In the genomic region with DNA sequence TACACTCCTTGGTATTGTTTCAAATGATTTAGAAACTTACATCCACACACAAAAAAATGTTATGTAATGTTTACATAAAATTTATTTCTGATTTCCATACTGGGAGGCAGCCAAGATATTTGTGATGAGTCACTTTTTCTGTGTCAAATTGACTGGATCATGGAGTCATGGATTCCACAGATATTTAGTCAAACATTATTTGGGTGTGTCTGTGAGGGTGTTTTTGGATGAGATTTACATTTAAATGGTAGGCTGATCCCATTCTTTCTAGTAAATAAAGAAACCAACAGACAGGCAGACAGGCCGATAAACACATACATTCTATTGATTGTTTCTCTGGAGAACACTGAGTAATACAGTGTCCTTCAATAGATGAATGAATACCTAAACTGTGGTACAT, we compare ENCODE assay signal across 19 cellular contexts.
DNase-seq lines count a peak whose midpoint lies in the region; ATAC-seq and TF ChIP-seq lines count a peak whose summit lies in the region.
"Had no signal": no experiment of that assay in that cellular context is flagged by ENCODE, and none has a peak within 500 bp of the region (broad histone marks: within the 10 kb centered on the region; RNA-seq: fewer than 3 reads in every experiment).

No MANE protein-coding gene starts in this region.

- peak; percentile 51; the same call in 1 of the 2 replicates for TF ChIP-seq EP300 in Ishikawa (IDR thresholded peaks at IDR 0.05; ENCODE audit: borderline replicate concordance)

- no peak for TF ChIP-seq RAD21 in Ishikawa (IDR thresholded peaks at IDR 0.05; ENCODE audit: low read depth)

- no peak overlapping the region for H3K4me3 ChIP-seq in astrocyte of the spinal cord (ENCODE audit: low read depth, low read length)
- H3K4me3 ChIP-seq in foreskin fibroblast (ENCODE audit: low read depth in 1 of 2, low read length in 2 of 2), result no peak overlapping the region
- H3K4me3 ChIP-seq: sigmoid colon had no signal

- no peak for ATAC-seq in HG03108 (IDR thresholded peaks at IDR 0.05; ENCODE audit: unreplicated experiment)
- no peak for ATAC-seq in HG03565 (IDR thresholded peaks at IDR 0.05; ENCODE audit: unreplicated experiment)
- ATAC-seq: effector memory CD8-positive, alpha-beta T cell; stimulated activated effector memory CD8-positive, alpha-beta T cell treated with anti-CD3 and anti-CD28 coated beads, Interleukin-12 subunit alpha, Interleukin-12 subunit beta, amount 100 ng/mL, for 72 hours had no signal

- peak; percentile 5 for DNase-seq in Caki2 (ENCODE audit: low read depth)
- DNase-seq in astrocyte of the spinal cord (ENCODE audit: low read depth, low spot score), result peak; percentile 52
- peak; percentile 35 to 73 for DNase-seq in foreskin fibroblast
- DNase-seq in kidney tubule cell (ENCODE audit: low spot score), result no peak
- no peak for DNase-seq in NCI-H128 (lab: John Stamatoyannopoulos, UW; ENCODE audit: unreplicated experiment)
- DNase-seq: activated CD4-positive, alpha-beta T cell treated with anti-CD3 and anti-CD28 coated beads for 4 hours; activated naive CD4-positive, alpha-beta T cell treated with anti-CD3 and anti-CD28 coated beads, Interleukin-2, amount 10 ng/mL, durations not matched to agents 7 days and 5 days; caudate nucleus; effector memory CD8-positive, alpha-beta T cell; H9; head of caudate nucleus; NCI-H2029 treated with DMSO at 0.1 percent for 48 hours; Right ventricle myocardium superior; sigmoid colon; trophoblast cell had no signal

- TF ChIP-seq CTCF in astrocyte of the spinal cord (IDR thresholded peaks at IDR 0.05; ENCODE audit: low read depth, low read length) (no peak), foreskin fibroblast (IDR thresholded peaks at IDR 0.05; ENCODE audit: low read depth, low read length) (no peak)

- in situ Hi-C loops in Caki2 (cut with HindIII; ENCODE audit: low pct_unique_long_range_greater_than_20kb, low sequenced_read_pairs) (no loop called here), astrocyte of the spinal cord (cut with HindIII; ENCODE audit: low sequenced_read_pairs) (no loop called here)

TF ChIP-seq in Ishikawa, 13 proteins besides CTCF, POLR2A, EP300 and RAD21:
- TF ChIP-seq NFIC (IDR thresholded peaks at IDR 0.05), result peak; percentile 76
- TF ChIP-seq ZBTB7A (IDR thresholded peaks at IDR 0.05; ENCODE audit: low read depth), result no peak
- TF ChIP-seq, protein P1, sequence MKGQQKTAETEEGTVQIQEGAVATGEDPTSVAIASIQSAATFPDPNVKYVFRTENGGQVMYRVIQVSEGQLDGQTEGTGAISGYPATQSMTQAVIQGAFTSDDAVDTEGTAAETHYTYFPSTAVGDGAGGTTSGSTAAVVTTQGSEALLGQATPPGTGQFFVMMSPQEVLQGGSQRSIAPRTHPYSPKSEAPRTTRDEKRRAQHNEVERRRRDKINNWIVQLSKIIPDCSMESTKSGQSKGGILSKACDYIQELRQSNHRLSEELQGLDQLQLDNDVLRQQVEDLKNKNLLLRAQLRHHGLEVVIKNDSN (IDR thresholded peaks at IDR 0.05), result no peak
- TF ChIP-seq TAF1 (IDR thresholded peaks at IDR 0.05; ENCODE audit: low read depth), result no peak
- TF ChIP-seq TCF12 (IDR thresholded peaks at IDR 0.05; ENCODE audit: low read depth), result 0 out of 2 replicates have a peak, but pooled peaks have one; percentile 31
- TF ChIP-seq CREB1 (IDR thresholded peaks at IDR 0.05; ENCODE audit: low read depth), result no peak
- peak; percentile 83 for TF ChIP-seq TEAD4 (IDR thresholded peaks at IDR 0.05)
- TF ChIP-seq CEBPB (IDR thresholded peaks at IDR 0.05), result no peak
- no peak; the same call in 1 of the 2 replicates for TF ChIP-seq FOXM1 (IDR thresholded peaks at IDR 0.05; ENCODE audit: borderline replicate concordance, low read depth)
- TF ChIP-seq, protein P2, sequence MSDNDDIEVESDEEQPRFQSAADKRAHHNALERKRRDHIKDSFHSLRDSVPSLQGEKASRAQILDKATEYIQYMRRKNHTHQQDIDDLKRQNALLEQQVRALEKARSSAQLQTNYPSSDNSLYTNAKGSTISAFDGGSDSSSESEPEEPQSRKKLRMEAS (IDR thresholded peaks at IDR 0.05), result no peak
- TF ChIP-seq YY1 (IDR thresholded peaks at IDR 0.05; ENCODE audit: low read depth), result no peak
- TF ChIP-seq, protein P3, sequence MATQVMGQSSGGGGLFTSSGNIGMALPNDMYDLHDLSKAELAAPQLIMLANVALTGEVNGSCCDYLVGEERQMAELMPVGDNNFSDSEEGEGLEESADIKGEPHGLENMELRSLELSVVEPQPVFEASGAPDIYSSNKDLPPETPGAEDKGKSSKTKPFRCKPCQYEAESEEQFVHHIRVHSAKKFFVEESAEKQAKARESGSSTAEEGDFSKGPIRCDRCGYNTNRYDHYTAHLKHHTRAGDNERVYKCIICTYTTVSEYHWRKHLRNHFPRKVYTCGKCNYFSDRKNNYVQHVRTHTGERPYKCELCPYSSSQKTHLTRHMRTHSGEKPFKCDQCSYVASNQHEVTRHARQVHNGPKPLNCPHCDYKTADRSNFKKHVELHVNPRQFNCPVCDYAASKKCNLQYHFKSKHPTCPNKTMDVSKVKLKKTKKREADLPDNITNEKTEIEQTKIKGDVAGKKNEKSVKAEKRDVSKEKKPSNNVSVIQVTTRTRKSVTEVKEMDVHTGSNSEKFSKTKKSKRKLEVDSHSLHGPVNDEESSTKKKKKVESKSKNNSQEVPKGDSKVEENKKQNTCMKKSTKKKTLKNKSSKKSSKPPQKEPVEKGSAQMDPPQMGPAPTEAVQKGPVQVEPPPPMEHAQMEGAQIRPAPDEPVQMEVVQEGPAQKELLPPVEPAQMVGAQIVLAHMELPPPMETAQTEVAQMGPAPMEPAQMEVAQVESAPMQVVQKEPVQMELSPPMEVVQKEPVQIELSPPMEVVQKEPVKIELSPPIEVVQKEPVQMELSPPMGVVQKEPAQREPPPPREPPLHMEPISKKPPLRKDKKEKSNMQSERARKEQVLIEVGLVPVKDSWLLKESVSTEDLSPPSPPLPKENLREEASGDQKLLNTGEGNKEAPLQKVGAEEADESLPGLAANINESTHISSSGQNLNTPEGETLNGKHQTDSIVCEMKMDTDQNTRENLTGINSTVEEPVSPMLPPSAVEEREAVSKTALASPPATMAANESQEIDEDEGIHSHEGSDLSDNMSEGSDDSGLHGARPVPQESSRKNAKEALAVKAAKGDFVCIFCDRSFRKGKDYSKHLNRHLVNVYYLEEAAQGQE (IDR thresholded peaks at IDR 0.05; ENCODE audit: low read depth), result no peak
- no peak for TF ChIP-seq EGR1 (IDR thresholded peaks at IDR 0.05)
TF ChIP-seq in Ishikawa: peak in this region for 3.

Comparison
In these comparisons a context has a peak if more than half of its experiments do, and no peak if none do; other contexts are left out.
1. DNase-seq: peak in Caki2 (single experiment), astrocyte of the spinal cord (single experiment) and foreskin fibroblast (2 of 2); none in kidney tubule cell (single experiment) and NCI-H128 (single experiment).